Comparison of ENCODE assay signal across 18 cellular contexts in the genomic region with DNA sequence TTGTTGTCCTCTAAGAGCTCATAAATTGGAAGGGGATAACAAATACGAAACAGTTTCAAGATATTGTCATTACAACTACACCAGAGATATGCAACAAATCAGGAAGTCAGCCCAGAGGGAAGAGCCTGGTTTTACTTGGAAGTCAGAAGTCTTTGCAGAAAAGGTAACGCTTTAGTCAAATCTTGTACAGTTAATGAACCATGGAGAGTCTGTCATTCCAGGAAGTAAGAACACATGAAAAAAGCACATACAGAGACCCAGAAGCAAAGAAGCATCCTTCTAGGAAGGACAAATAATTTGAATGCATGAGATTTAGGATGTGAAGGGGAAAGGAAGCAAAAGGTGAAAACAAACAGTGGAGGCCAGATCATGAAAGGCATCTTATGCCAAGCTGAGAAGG. TPM values are rescaled to one million over a fixed set of nuclear protein-coding genes. Genes with fewer than 3 reads are reported as not detected.
DNase-seq lines count a peak whose midpoint lies in the region; ATAC-seq, FAIRE-seq and TF ChIP-seq lines count a peak whose summit lies in the region.
"Had no signal": no experiment of that assay in that cellular context is flagged by ENCODE, and none has a peak within 500 bp of the region (broad histone marks: within the 10 kb centered on the region; RNA-seq: fewer than 3 reads in every experiment).

No MANE protein-coding gene starts in this region.

- no peaks in the 10 kb centered on the region for H3K4me1 ChIP-seq in K562 (replicated peaks in 1 of 2; ENCODE audit: control insufficient read depth in 2 of 2, insufficient read depth in 2 of 2, low read length in 2 of 2)
- peaks cover 0 to 5% of the 10 kb centered on the region in 2 donors for H3K4me1 ChIP-seq in gastrocnemius medialis
- H3K4me1 ChIP-seq: breast epithelium had no signal

- H3K36me3 Mint-ChIP-seq in activated CD8-positive, alpha-beta T cell treated with anti-CD3 and anti-CD28 coated beads, Interleukin-2, amount 10 ng/mL, durations not matched to agents 7 days and 5 days (ENCODE audit: low read depth): peaks cover 3% of the 10 kb centered on the region
- no peaks in the 10 kb centered on the region for H3K36me3 Mint-ChIP-seq in activated CD8-positive, alpha-beta T cell treated with anti-CD3 and anti-CD28 coated beads for 36 hours (ENCODE audit: low read depth)
- H3K36me3 Mint-ChIP-seq in osteocyte (ENCODE audit: unreplicated experiment): peaks cover 7% of the 10 kb centered on the region

- in situ Hi-C loops in K562 (cut with MboI): no loop called here
- in situ Hi-C loops in gastrocnemius medialis (cut with MboI; ENCODE audit: low sequenced_read_pairs in 4 of 4): no loop called here

- peak overlapping the region; percentile 2 for H3K27ac Mint-ChIP-seq in activated CD8-positive, alpha-beta T cell treated with anti-CD3 and anti-CD28 coated beads, Interleukin-2, amount 10 ng/mL, durations not matched to agents 7 days and 5 days
- H3K27ac Mint-ChIP-seq in activated CD8-positive, alpha-beta T cell treated with anti-CD3 and anti-CD28 coated beads for 36 hours: no peak overlapping the region
- peak overlapping the region; percentile 12 for H3K27ac Mint-ChIP-seq in osteocyte (ENCODE audit: unreplicated experiment)

- H3K27me3 ChIP-seq in K562 (ENCODE audit: control insufficient read depth in 2 of 2, insufficient read depth in 2 of 2, low read length in 2 of 2) (no peaks in the 10 kb centered on the region), gastrocnemius medialis (no peaks in the 10 kb centered on the region)
- H3K27me3 ChIP-seq: breast epithelium, hepatocyte, left lung, stomach had no signal

- WGBS in K562 (ENCODE audit: insufficient coverage, low coverage, missing lambda C conversion rate): 32% methylated on average over 2 of the region's 2 CpGs

- H3K36me3 ChIP-seq in K562 (ENCODE audit: control insufficient read depth, insufficient read depth, low read length): peaks cover 5% of the 10 kb centered on the region; the same call in 1 of the 3 replicates
- H3K36me3 ChIP-seq in gastrocnemius medialis: no peaks in the 10 kb centered on the region
- H3K36me3 ChIP-seq: breast epithelium, left lung, stomach had no signal

- no peak for TF ChIP-seq EP300 in K562 (IDR thresholded peaks at IDR 0.05; ENCODE audit: low read length)

- H3K27ac ChIP-seq in K562 (ENCODE audit: extremely low read depth, low read depth, low read length): no peak overlapping the region
- no peak overlapping the region for H3K27ac ChIP-seq in gastrocnemius medialis
- H3K27ac ChIP-seq: breast epithelium, hepatocyte, left lung, psoas muscle, stomach had no signal

- no peak for TF ChIP-seq CTCF in activated CD8-positive, alpha-beta T cell treated with anti-CD3 and anti-CD28 coated beads for 36 hours (IDR thresholded peaks at IDR 0.05)
- TF ChIP-seq CTCF in K562 (IDR thresholded peaks at IDR 0.05 in 2 of 3, conservative IDR thresholded peaks at IDR 0.05 in 1 of 3; ENCODE audit: insufficient read depth in 2 of 3, low read depth in 1 of 3, low read length in 3 of 3) (no peak), osteocyte (IDR thresholded peaks at IDR 0.05) (no peak), gastrocnemius medialis (IDR thresholded peaks at IDR 0.05 in 4 of 5, conservative IDR thresholded peaks at IDR 0.05 in 1 of 5) (no peak)

- no peak for ATAC-seq in activated CD8-positive, alpha-beta T cell treated with anti-CD3 and anti-CD28 coated beads, Interleukin-2, amount 10 ng/mL, durations not matched to agents 7 days and 5 days
- no peak for ATAC-seq in activated CD8-positive, alpha-beta T cell treated with anti-CD3 and anti-CD28 coated beads for 36 hours
- ATAC-seq in HG02852 (IDR thresholded peaks at IDR 0.05; ENCODE audit: unreplicated experiment) (peak; percentile 48), K562 (no peak; the same call in 2 of the 3 replicates), HG03135 (IDR thresholded peaks at IDR 0.05; ENCODE audit: unreplicated experiment) (no peak), gastrocnemius medialis (no peak)
- ATAC-seq: activated CD4-positive, CD25-positive, alpha-beta regulatory T cell treated with anti-CD3 and anti-CD28 coated beads, Interleukin-2, amount 50 U/mL, for 24 hours; left lung; psoas muscle had no signal

- no peak overlapping the region for H3K4me3 ChIP-seq in K562
- H3K4me3 ChIP-seq in gastrocnemius medialis: no peak overlapping the region
- H3K4me3 ChIP-seq: breast epithelium, hepatocyte, left lung, psoas muscle, stomach had no signal

- intact Hi-C loops in activated CD8-positive, alpha-beta T cell treated with anti-CD3 and anti-CD28 coated beads for 36 hours (cut with micrococcal nuclease): no loop called here
- intact Hi-C loops in K562 (cut with micrococcal nuclease) (no loop called here), gastrocnemius medialis (cut with DNase I; ENCODE audit: low total_unique reads) (no loop called here)

- no peak for TF ChIP-seq RAD21 in K562 (CRISPR knock-in tag; conservative IDR thresholded peaks at IDR 0.05 in 1 of 2, IDR thresholded peaks at IDR 0.05 in 1 of 2)

- DNase-seq in activated CD8-positive, alpha-beta T cell treated with anti-CD3 and anti-CD28 coated beads, Interleukin-2, amount 10 ng/mL, durations not matched to agents 7 days and 5 days: no peak
- no peak for DNase-seq in activated CD8-positive, alpha-beta T cell treated with anti-CD3 and anti-CD28 coated beads for 36 hours
- DNase-seq in K562 (ENCODE audit: extremely low read depth in 1 of 4, low spot score in 3 of 4) (no peak), osteocyte (ENCODE audit: extremely low spot score, unreplicated experiment) (no peak), gastrocnemius medialis (no peak), NCI-H2196 (lab: John Stamatoyannopoulos, UW; ENCODE audit: unreplicated experiment) (no peak)
- DNase-seq: activated naive CD4-positive, alpha-beta T cell treated with anti-CD3 and anti-CD28 coated beads, Interleukin-2, amount 50 U/mL, for 16 hours; left lung; NCI-H2029; psoas muscle; stimulated activated CD4-positive, alpha-beta T cell treated with anti-CD3 and anti-CD28 coated beads, Interleukin-12 subunit alpha, Interleukin-12 subunit beta, amount 100 ng/mL, for 4 hours; stomach had no signal

- H3K79me2 ChIP-seq in K562 (ENCODE audit: control insufficient read depth, insufficient read depth, low read length): peaks cover 88% of the 10 kb centered on the region

- CTCF ChIA-PET in activated CD8-positive, alpha-beta T cell treated with anti-CD3 and anti-CD28 coated beads, Interleukin-2, amount 10 ng/mL, durations not matched to agents 7 days and 5 days (lab: Charles Lee): no interaction called here
- CTCF ChIA-PET in activated CD8-positive, alpha-beta T cell treated with anti-CD3 and anti-CD28 coated beads for 36 hours (lab: Charles Lee): no interaction called here
- CTCF ChIA-PET in K562 (lab: Yijun Ruan, JAX; ENCODE audit: low intra/inter-chr PET ratio): no interaction called here

- POLR2A ChIA-PET in activated CD8-positive, alpha-beta T cell treated with anti-CD3 and anti-CD28 coated beads, Interleukin-2, amount 10 ng/mL, durations not matched to agents 7 days and 5 days (lab: Charles Lee): no interaction called here
- POLR2A ChIA-PET in activated CD8-positive, alpha-beta T cell treated with anti-CD3 and anti-CD28 coated beads for 36 hours (lab: Charles Lee): interaction anchor here (2.3 kb wide), 1 partner anchor 19 kb away, joined by 9 read pairs; the partner anchor contains the start of gene DYNC1LI1
- POLR2A ChIA-PET in K562 (lab: Yijun Ruan, JAX): interaction anchor here (1.2 to 1.3 kb wide), 2 partner anchors 15 to 19 kb away, joined by 3 to 4 read pairs; partner anchors contain the start of gene DYNC1LI1

- BruUV-seq in K562 (replicated peaks; lab: Mats Ljungman, UMichigan): no TSS peak

- TF ChIP-seq POLR2A in K562 (conservative IDR thresholded peaks at IDR 0.05) (no peak), gastrocnemius medialis (IDR thresholded peaks at IDR 0.05) (no peak)

- no peak overlapping the region for H3K4me3 Mint-ChIP-seq in activated CD8-positive, alpha-beta T cell treated with anti-CD3 and anti-CD28 coated beads, Interleukin-2, amount 10 ng/mL, durations not matched to agents 7 days and 5 days
- no peak overlapping the region for H3K4me3 Mint-ChIP-seq in activated CD8-positive, alpha-beta T cell treated with anti-CD3 and anti-CD28 coated beads for 36 hours
- no peak overlapping the region for H3K4me3 Mint-ChIP-seq in osteocyte (ENCODE audit: unreplicated experiment)

- H2AFZ ChIP-seq in K562 (ENCODE audit: low read depth, low read length): no peak overlapping the region
- H2AFZ ChIP-seq: hepatocyte had no signal

- H3K9me3 ChIP-seq in K562 (replicated peaks; ENCODE audit: control insufficient read depth, insufficient read depth, low read depth, low read length) (no peaks in the 10 kb centered on the region), gastrocnemius medialis (no peaks in the 10 kb centered on the region)
- H3K9me3 ChIP-seq: breast epithelium, left lung, psoas muscle, stomach had no signal

- no peak for FAIRE-seq in K562 (lab: Jason Lieb, UNC)
- FAIRE-seq: A204.1 had no signal

- no peak overlapping the region for H3K9ac ChIP-seq in K562 (ENCODE audit: insufficient read depth in 1 of 2, low read depth in 2 of 2, low read length in 2 of 2)

- no peaks in the 10 kb centered on the region for H3K9me3 Mint-ChIP-seq in activated CD8-positive, alpha-beta T cell treated with anti-CD3 and anti-CD28 coated beads, Interleukin-2, amount 10 ng/mL, durations not matched to agents 7 days and 5 days (ENCODE audit: insufficient read depth)
- H3K9me3 Mint-ChIP-seq in activated CD8-positive, alpha-beta T cell treated with anti-CD3 and anti-CD28 coated beads for 36 hours: no peaks in the 10 kb centered on the region
- no peaks in the 10 kb centered on the region for H3K9me3 Mint-ChIP-seq in osteocyte (ENCODE audit: unreplicated experiment)

- H3K9me1 ChIP-seq in K562 (ENCODE audit: control insufficient read depth, insufficient read depth, low read length): no peaks in the 10 kb centered on the region

- no peak overlapping the region for H3K4me2 ChIP-seq in K562 (ENCODE audit: insufficient read depth, low read length)
- H3K4me2 ChIP-seq: hepatocyte had no signal

- H3K27me3 Mint-ChIP-seq in activated CD8-positive, alpha-beta T cell treated with anti-CD3 and anti-CD28 coated beads, Interleukin-2, amount 10 ng/mL, durations not matched to agents 7 days and 5 days (ENCODE audit: low read depth): no peaks in the 10 kb centered on the region
- no peaks in the 10 kb centered on the region for H3K27me3 Mint-ChIP-seq in activated CD8-positive, alpha-beta T cell treated with anti-CD3 and anti-CD28 coated beads for 36 hours
- no peaks in the 10 kb centered on the region for H3K27me3 Mint-ChIP-seq in osteocyte (ENCODE audit: unreplicated experiment)

- H3K4me1 Mint-ChIP-seq in activated CD8-positive, alpha-beta T cell treated with anti-CD3 and anti-CD28 coated beads, Interleukin-2, amount 10 ng/mL, durations not matched to agents 7 days and 5 days (ENCODE audit: low read depth): peaks cover 25% of the 10 kb centered on the region
- peaks cover 30% of the 10 kb centered on the region for H3K4me1 Mint-ChIP-seq in activated CD8-positive, alpha-beta T cell treated with anti-CD3 and anti-CD28 coated beads for 36 hours (ENCODE audit: low read depth)
- H3K4me1 Mint-ChIP-seq in osteocyte (ENCODE audit: unreplicated experiment): peaks cover 30% of the 10 kb centered on the region

- peaks cover 9% of the 10 kb centered on the region for H4K20me1 ChIP-seq in K562 (replicated peaks; ENCODE audit: control insufficient read depth, insufficient read depth, low read length)

RNA-seq across cellular contexts. Expression of gene DYNC1LI1, which starts 19.6 kb away (rescaled TPM):
- total RNA-seq in activated CD8-positive, alpha-beta T cell treated with anti-CD3 and anti-CD28 coated beads, Interleukin-2, amount 10 ng/mL, durations not matched to agents 7 days and 5 days: 10 to 100 TPM; 32.0 to 33.4 TPM
- 10 to 100 TPM; 31.0 to 31.8 TPM for total RNA-seq in activated CD8-positive, alpha-beta T cell treated with anti-CD3 and anti-CD28 coated beads for 36 hours
- total RNA-seq in K562 (2011; cell fraction: chromatin; rRNA removed; ENCODE audit: low replicate concordance): 31.8 and 78.8 TPM in 2 replicates
- total RNA-seq in K562 (2011; cell fraction: nucleolus; rRNA removed): 39.7 and 41.7 TPM in 2 replicates
- 50.8 and 61.4 TPM in 2 replicates for total RNA-seq in K562 (2011; cell fraction: nucleoplasm; rRNA removed)
- 61.3 and 61.6 TPM in 2 replicates for total RNA-seq in K562 (2014; rRNA removed)
- total RNA-seq in K562 (2014; rRNA removed; fragmentation: Illumina TruSeq; extraction: Trizol): 78.1 and 101 TPM in 2 replicates
- total RNA-seq in K562 (2015; rRNA removed; fragmentation: Illumina TruSeq; extraction: Trizol): 66.8 and 70.2 TPM in 2 replicates
- 61.8 and 63.0 TPM in 2 replicates for total RNA-seq in K562 (2021)
- 42.5 and 85.4 TPM in 2 replicates for polyA plus RNA-seq in K562 (2011; rRNA removed)
- polyA plus RNA-seq in K562 (2011; cell fraction: cytosol; rRNA removed): 18.3 and 20.7 TPM in 2 replicates
- polyA plus RNA-seq in K562 (2011; cell fraction: nucleus; rRNA removed): 15.0 and 15.5 TPM in 2 replicates
- 40.5 and 70.9 TPM in 2 replicates for polyA plus RNA-seq in K562 (2012)
- 60.7 and 66.9 TPM in 2 replicates for polyA plus RNA-seq in K562 (2014; fragmentation: Illumina TruSeq; extraction: Trizol)
- 10 to 100 TPM; 21.0 to 26.0 TPM for polyA plus RNA-seq in K562 (2014; fragmentation: Nextera tagmentation; extraction: Ambion mirVana)
- 54.8 and 59.5 TPM in 2 replicates for polyA plus RNA-seq in K562 (2014; rRNA removed)
- polyA minus RNA-seq in K562 (2011; rRNA and poly(A)+ RNA removed): 61.2 and 78.5 TPM in 2 replicates
- polyA minus RNA-seq in K562 (2011; cell fraction: cytosol; rRNA and poly(A)+ RNA removed): 19.2 and 34.3 TPM in 2 replicates
- polyA minus RNA-seq in K562 (2011; cell fraction: nucleus; rRNA and poly(A)+ RNA removed): 39.3 and 54.0 TPM in 2 replicates
- 58.8 and 64.3 TPM in 2 replicates for total RNA-seq in osteocyte
- 10 to 100 TPM; 44.2 to 51.0 (median 47.9) TPM for total RNA-seq in gastrocnemius medialis

RNA-seq across cellular contexts. Expression of gene CMTM6, which starts 48.4 kb away (rescaled TPM):
- total RNA-seq in activated CD8-positive, alpha-beta T cell treated with anti-CD3 and anti-CD28 coated beads, Interleukin-2, amount 10 ng/mL, durations not matched to agents 7 days and 5 days: 10 to 100 TPM; 49.1 to 51.5 TPM
- total RNA-seq in activated CD8-positive, alpha-beta T cell treated with anti-CD3 and anti-CD28 coated beads for 36 hours: 10 to 100 TPM; 49.8 to 50.1 TPM
- total RNA-seq in K562 (2011; cell fraction: chromatin; rRNA removed; ENCODE audit: low replicate concordance): 12.5 and 35.1 TPM in 2 replicates
- total RNA-seq in K562 (2011; cell fraction: nucleolus; rRNA removed): 11.8 and 13.0 TPM in 2 replicates
- total RNA-seq in K562 (2011; cell fraction: nucleoplasm; rRNA removed): 29.2 and 59.8 TPM in 2 replicates
- total RNA-seq in K562 (2014; rRNA removed) (13.1 and 14.9 TPM in 2 replicates), K562 (2014; rRNA removed; fragmentation: Illumina TruSeq; extraction: Trizol) (30.2 and 36.6 TPM in 2 replicates), K562 (2015; rRNA removed; fragmentation: Illumina TruSeq; extraction: Trizol) (35.5 and 39.7 TPM in 2 replicates), K562 (2021) (19.5 TPM in 2 replicates), osteocyte (60.4 and 61.5 TPM in 2 replicates), gastrocnemius medialis (1 to 10 TPM; 3.7 to 8.8 (median 7.3) TPM)
- polyA plus RNA-seq in K562 (2011; rRNA removed) (19.0 and 27.8 TPM in 2 replicates), K562 (2014; fragmentation: Illumina TruSeq; extraction: Trizol) (18.9 and 21.3 TPM in 2 replicates), K562 (2014; fragmentation: Nextera tagmentation; extraction: Ambion mirVana) (1 to 10 TPM; 8.9 to 9.2 TPM), K562 (2014; rRNA removed) (19.5 and 21.8 TPM in 2 replicates)
- polyA plus RNA-seq in K562 (2011; cell fraction: cytosol; rRNA removed): 5.3 and 11.6 TPM in 2 replicates
- polyA plus RNA-seq in K562 (2011; cell fraction: nucleus; rRNA removed): 5.5 and 9.9 TPM in 2 replicates
- 18.1 and 19.3 TPM in 2 replicates for polyA plus RNA-seq in K562 (2012)
- polyA minus RNA-seq in K562 (2011; rRNA and poly(A)+ RNA removed): 20.5 and 22.6 TPM in 2 replicates
- 5.8 and 9.8 TPM in 2 replicates for polyA minus RNA-seq in K562 (2011; cell fraction: cytosol; rRNA and poly(A)+ RNA removed)
- polyA minus RNA-seq in K562 (2011; cell fraction: nucleus; rRNA and poly(A)+ RNA removed): 4.2 and 7.9 TPM in 2 replicates
